ENCODE assay signal across 8 cellular contexts in the genomic region with DNA sequence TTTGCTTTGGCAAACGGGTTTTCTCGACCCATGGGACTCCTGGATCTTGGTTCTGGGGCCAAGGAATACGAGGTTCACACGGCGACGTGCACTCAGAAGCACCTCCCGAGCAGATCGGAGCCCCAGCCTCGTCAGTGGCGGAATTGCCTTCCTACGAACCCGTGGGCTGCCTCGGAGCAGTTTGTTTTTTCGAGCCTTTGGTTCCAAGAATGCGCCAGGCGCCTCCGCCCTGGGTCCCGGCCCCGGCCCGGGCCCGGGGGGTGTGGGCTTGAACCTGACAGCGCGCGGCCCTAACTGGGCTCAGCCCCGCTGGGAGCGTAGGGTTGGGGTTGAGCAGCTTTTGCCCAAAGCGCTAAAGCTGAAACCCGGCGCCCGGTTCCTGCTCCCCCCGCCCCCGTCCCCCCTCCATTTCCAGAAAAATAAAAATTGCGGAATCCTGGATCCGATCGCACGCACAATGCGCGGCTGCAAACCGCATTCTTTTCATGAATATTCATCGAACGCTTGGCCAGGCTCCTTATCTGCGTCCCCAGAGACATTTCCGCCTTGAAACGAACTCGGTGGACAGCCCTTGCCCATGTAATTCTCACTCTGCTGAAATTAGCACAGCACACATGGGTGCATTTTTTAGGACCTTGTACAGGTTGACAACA. TPM values are rescaled to one million over a fixed set of nuclear protein-coding genes. Genes with fewer than 3 reads are reported as not detected.
A peak's percentile ranks its signal among the peaks of the same experiment; 100 is the strongest.
DNase-seq lines count a peak whose midpoint lies in the region; ATAC-seq lines count a peak whose summit lies in the region.

No MANE protein-coding gene starts in this region.

- POLR2A ChIA-PET in activated CD8-positive, alpha-beta T cell treated with anti-CD3 and anti-CD28 coated beads, Interleukin-2, amount 10 ng/mL, durations not matched to agents 7 days and 5 days (lab: Charles Lee): no interaction called here

- 1 to 2% methylated on average over 39 to 45 of the region's 45 CpGs for WGBS in esophagus, 2 donors

- CTCF ChIA-PET in activated naive CD4-positive, alpha-beta T cell treated with anti-CD3 and anti-CD28 coated beads for 36 hours (lab: Charles Lee): no interaction called here
- CTCF ChIA-PET in activated CD8-positive, alpha-beta T cell treated with anti-CD3 and anti-CD28 coated beads, Interleukin-2, amount 10 ng/mL, durations not matched to agents 7 days and 5 days (lab: Charles Lee): no interaction called here

- H3K4me3 Mint-ChIP-seq in activated naive CD4-positive, alpha-beta T cell treated with anti-CD3 and anti-CD28 coated beads for 36 hours: peak overlapping the region; percentile 32
- peak overlapping the region; percentile 85 to 99 (median 95) for H3K4me3 Mint-ChIP-seq in naive B cell
- no peak overlapping the region for H3K4me3 Mint-ChIP-seq in activated CD8-positive, alpha-beta T cell treated with anti-CD3 and anti-CD28 coated beads, Interleukin-2, amount 10 ng/mL, durations not matched to agents 7 days and 5 days

- H3K27me3 Mint-ChIP-seq in activated naive CD4-positive, alpha-beta T cell treated with anti-CD3 and anti-CD28 coated beads for 36 hours (ENCODE audit: low read depth): peaks cover 51% of the 10 kb centered on the region
- H3K27me3 Mint-ChIP-seq in naive B cell: no peaks in the 10 kb centered on the region
- H3K27me3 Mint-ChIP-seq in activated CD8-positive, alpha-beta T cell treated with anti-CD3 and anti-CD28 coated beads, Interleukin-2, amount 10 ng/mL, durations not matched to agents 7 days and 5 days (ENCODE audit: low read depth): peaks cover 40% of the 10 kb centered on the region

- H3K27ac Mint-ChIP-seq in activated naive CD4-positive, alpha-beta T cell treated with anti-CD3 and anti-CD28 coated beads for 36 hours: no peak overlapping the region
- peak overlapping the region; percentile 61 to 97 (median 80) for H3K27ac Mint-ChIP-seq in naive B cell
- no peak overlapping the region for H3K27ac Mint-ChIP-seq in activated CD8-positive, alpha-beta T cell treated with anti-CD3 and anti-CD28 coated beads, Interleukin-2, amount 10 ng/mL, durations not matched to agents 7 days and 5 days

- H3K4me1 Mint-ChIP-seq in activated naive CD4-positive, alpha-beta T cell treated with anti-CD3 and anti-CD28 coated beads for 36 hours (ENCODE audit: low read depth): peaks cover 14% of the 10 kb centered on the region
- peaks cover 47 to 73% (median 57%) of the 10 kb centered on the region in 3 donors for H3K4me1 Mint-ChIP-seq in naive B cell
- peaks cover 4% of the 10 kb centered on the region for H3K4me1 Mint-ChIP-seq in activated CD8-positive, alpha-beta T cell treated with anti-CD3 and anti-CD28 coated beads, Interleukin-2, amount 10 ng/mL, durations not matched to agents 7 days and 5 days (ENCODE audit: low read depth)

- peaks cover 0 to 3% of the 10 kb centered on the region in 2 donors for H3K9me3 ChIP-seq in esophagus (ENCODE audit: control insufficient read depth in 2 of 2, insufficient read depth in 1 of 2, low read depth in 1 of 2, low read length in 1 of 2)

- peaks cover 8% of the 10 kb centered on the region in 2 donors for H3K4me1 ChIP-seq in esophagus (ENCODE audit: control insufficient read depth in 2 of 2, insufficient read depth in 2 of 2, low read length in 1 of 2)

- H3K4me3 ChIP-seq in esophagus (ENCODE audit: low read depth in 1 of 2, low read length in 2 of 2): peak overlapping the region; percentile 50 to 64

- DNase-seq in activated naive CD4-positive, alpha-beta T cell treated with anti-CD3 and anti-CD28 coated beads for 36 hours: no peak
- DNase-seq in activated naive CD4-positive, alpha-beta T cell treated with anti-CD3 and anti-CD28 coated beads, Interleukin-2, amount 50 U/mL, for 16 hours: no peak
- DNase-seq in SK-N-DZ (ENCODE audit: low spot score) (peak; percentile 22), naive B cell (no peak)
- DNase-seq in activated CD8-positive, alpha-beta T cell treated with anti-CD3 and anti-CD28 coated beads, Interleukin-2, amount 10 ng/mL, durations not matched to agents 7 days and 5 days: no peak

- no peaks in the 10 kb centered on the region for H3K36me3 ChIP-seq in esophagus (ENCODE audit: control insufficient read depth in 2 of 2, insufficient read depth in 2 of 2, low read length in 1 of 2)

- ATAC-seq in HG02870 (IDR thresholded peaks at IDR 0.05; ENCODE audit: unreplicated experiment): peak; percentile 33
- ATAC-seq in naive B cell (ENCODE audit: low read depth in 2 of 2): peak; percentile 4 to 8
- no peak for ATAC-seq in activated CD8-positive, alpha-beta T cell treated with anti-CD3 and anti-CD28 coated beads, Interleukin-2, amount 10 ng/mL, durations not matched to agents 7 days and 5 days
- no peak for ATAC-seq in GM19328 (IDR thresholded peaks at IDR 0.05; ENCODE audit: unreplicated experiment)

- intact Hi-C loops in activated naive CD4-positive, alpha-beta T cell treated with anti-CD3 and anti-CD28 coated beads for 36 hours (cut with micrococcal nuclease): no loop called here

- H3K9me3 Mint-ChIP-seq in activated naive CD4-positive, alpha-beta T cell treated with anti-CD3 and anti-CD28 coated beads for 36 hours: no peaks in the 10 kb centered on the region
- no peaks in the 10 kb centered on the region for H3K9me3 Mint-ChIP-seq in naive B cell
- no peaks in the 10 kb centered on the region for H3K9me3 Mint-ChIP-seq in activated CD8-positive, alpha-beta T cell treated with anti-CD3 and anti-CD28 coated beads, Interleukin-2, amount 10 ng/mL, durations not matched to agents 7 days and 5 days (ENCODE audit: insufficient read depth)

- peaks cover 2% of the 10 kb centered on the region for H3K36me3 Mint-ChIP-seq in activated naive CD4-positive, alpha-beta T cell treated with anti-CD3 and anti-CD28 coated beads for 36 hours (ENCODE audit: low read depth)
- peaks cover 0 to 7% of the 10 kb centered on the region in 2 donors for H3K36me3 Mint-ChIP-seq in naive B cell
- H3K36me3 Mint-ChIP-seq in activated CD8-positive, alpha-beta T cell treated with anti-CD3 and anti-CD28 coated beads, Interleukin-2, amount 10 ng/mL, durations not matched to agents 7 days and 5 days (ENCODE audit: low read depth): peaks cover 4% of the 10 kb centered on the region

- no peaks in the 10 kb centered on the region for H3K27me3 ChIP-seq in esophagus (ENCODE audit: control insufficient read depth in 1 of 2, insufficient read depth in 2 of 2, low read length in 2 of 2)

- peak overlapping the region in 1 of 2 donors; percentile 30 for H3K27ac ChIP-seq in esophagus (ENCODE audit: low read depth in 2 of 2, low read length in 1 of 2)

RNA-seq across cellular contexts. Expression of gene BASP1, which starts 1.0 kb away (rescaled TPM):
- total RNA-seq in activated naive CD4-positive, alpha-beta T cell treated with anti-CD3 and anti-CD28 coated beads for 36 hours: under 1 TPM; 0.62 to 0.94 TPM
- polyA plus RNA-seq in SK-N-DZ (2014; cell fraction: cytosol; rRNA removed): 242 and 321 TPM in 2 replicates
- polyA plus RNA-seq in SK-N-DZ (2014; cell fraction: nucleus; rRNA removed): 109 and 110 TPM in 2 replicates
- polyA plus RNA-seq in esophagus: 1 to 10 TPM; 4.0 to 4.7 TPM
- 100 to 1,000 TPM in 2 of 6 donors, 10 to 100 TPM in 4; 64.4 to 149 (median 82.2) TPM for polyA plus RNA-seq in naive B cell (ENCODE audit: low read depth in 6 of 6)
- not detected for total RNA-seq in activated CD8-positive, alpha-beta T cell treated with anti-CD3 and anti-CD28 coated beads, Interleukin-2, amount 10 ng/mL, durations not matched to agents 7 days and 5 days

Comparison
In these comparisons a context has a peak if more than half of its experiments do, and no peak if none do; other contexts are left out.
1. H3K27ac Mint-ChIP-seq: peak in naive B cell (6 of 6); none in activated naive CD4-positive, alpha-beta T cell treated with anti-CD3 and anti-CD28 coated beads for 36 hours (single experiment) and activated CD8-positive, alpha-beta T cell treated with anti-CD3 and anti-CD28 coated beads, Interleukin-2, amount 10 ng/mL, durations not matched to agents 7 days and 5 days (single experiment).
2. ATAC-seq: peak in HG02870 (single experiment) and naive B cell (2 of 2); none in activated CD8-positive, alpha-beta T cell treated with anti-CD3 and anti-CD28 coated beads, Interleukin-2, amount 10 ng/mL, durations not matched to agents 7 days and 5 days (single experiment) and GM19328 (single experiment).